Comparison of ENCODE assay signal across 9 cellular contexts in genomic region chr1:201895913-201896807, GRCh38. TPM values are rescaled to one million over a fixed set of nuclear protein-coding genes. Genes with fewer than 3 reads are reported as not detected.
DNase-seq lines count a peak whose midpoint lies in the region; ATAC-seq and TF ChIP-seq lines count a peak whose summit lies in the region.
"Had no signal": no experiment of that assay in that cellular context is flagged by ENCODE, and none has a peak within 500 bp of the region (broad histone marks: within the 10 kb centered on the region; RNA-seq: fewer than 3 reads in every experiment).

No MANE protein-coding gene starts in this region.

- H4K20me1 ChIP-seq in HCT116 (ENCODE audit: insufficient read depth) (no peaks in the 10 kb centered on the region), SU-DHL-6 (ENCODE audit: low read depth, low read length) (no peaks in the 10 kb centered on the region)

- H3F3A ChIP-seq in SU-DHL-6 (ENCODE audit: insufficient read depth) = no peaks in the 10 kb centered on the region

- H3K27ac ChIP-seq in HCT116 (ENCODE audit: low read depth, low read length) (no peak overlapping the region), SU-DHL-6 (ENCODE audit: low read depth, low read length) (no peak overlapping the region)

- TF ChIP-seq CTCF in HCT116 (IDR thresholded peaks at IDR 0.05 in 2 of 3, conservative IDR thresholded peaks at IDR 0.05 in 1 of 3; ENCODE audit: borderline replicate concordance in 1 of 3, insufficient read depth in 1 of 3, low read depth in 2 of 3, low read length in 2 of 3) = peak; percentile 93 to 99 (median 94)
- peak; percentile 96 for TF ChIP-seq CTCF in SU-DHL-6 (IDR thresholded peaks at IDR 0.05; ENCODE audit: insufficient read depth, low read length, poor library complexity, severe bottlenecking)
- TF ChIP-seq CTCF in type B pancreatic cell (conservative IDR thresholded peaks at IDR 0.05) = peak; percentile 99

- H3K9me3 ChIP-seq in HCT116 (ENCODE audit: control insufficient read depth in 1 of 2, insufficient read depth in 1 of 2, low read depth in 1 of 2, low read length in 2 of 2) (no peaks in the 10 kb centered on the region), SU-DHL-6 (ENCODE audit: insufficient read depth, low read length) (no peaks in the 10 kb centered on the region)

- H3K9ac ChIP-seq in HCT116 (ENCODE audit: low read length) (no peak overlapping the region), SU-DHL-6 (ENCODE audit: low read length) (no peak overlapping the region)

- H3K4me1 ChIP-seq in HCT116 (ENCODE audit: control insufficient read depth in 1 of 2, insufficient read depth in 2 of 2, low read length in 2 of 2) = peaks cover 4 to 18% of the 10 kb centered on the region in 2 experiments; a peak in 3 of 4 replicates

- no peak for TF ChIP-seq POLR2A in HCT116 (IDR thresholded peaks at IDR 0.05; ENCODE audit: borderline replicate concordance, extremely low read depth, insufficient read depth, insufficient read length)

- H3K27ac Mint-ChIP-seq in activated naive CD4-positive, alpha-beta T cell treated with anti-CD3 and anti-CD28 coated beads, Interleukin-2, amount 50 U/mL, for 72 hours = peak overlapping the region in 1 of 2 donors; percentile 23
- peak overlapping the region; percentile 64 for H3K27ac Mint-ChIP-seq in type B pancreatic cell

- H3K4me1 Mint-ChIP-seq in type B pancreatic cell (ENCODE audit: unreplicated experiment) = peaks cover 12% of the 10 kb centered on the region

- H3K4me2 ChIP-seq in HCT116 (ENCODE audit: low read length) (peak overlapping the region; percentile 43), SU-DHL-6 (ENCODE audit: low read depth, low read length, poor library complexity, severe bottlenecking) (peak overlapping the region; percentile 38)

- no peaks in the 10 kb centered on the region for H3K36me3 ChIP-seq in HCT116 (ENCODE audit: control insufficient read depth in 1 of 2, insufficient read depth in 2 of 2, low read length in 2 of 2)
- H3K36me3 ChIP-seq in SU-DHL-6 (ENCODE audit: low read length) = no peaks in the 10 kb centered on the region

- H3K4me3 Mint-ChIP-seq in type B pancreatic cell = peak overlapping the region; percentile 2

- no peaks in the 10 kb centered on the region for H3K36me3 Mint-ChIP-seq in activated naive CD4-positive, alpha-beta T cell treated with anti-CD3 and anti-CD28 coated beads, Interleukin-2, amount 50 U/mL, for 72 hours
- peaks cover 3% of the 10 kb centered on the region for H3K36me3 Mint-ChIP-seq in type B pancreatic cell

- CTCF ChIA-PET in HCT116 (lab: Charles Lee) = interaction anchor here (0.6 to 6.8 kb wide), 32 partner anchors 9 to 294 kb away, joined by 3 to 99 read pairs (median 4); partner anchors contain the start of genes ELF3, GPR37L1, LMOD1 and RNPEP

- RAD21 ChIA-PET in HCT116 (lab: Charles Lee; ENCODE audit: low non-redundant PET in 1 of 2, low total read pairs in 2 of 2, uncharacterized antibody in 2 of 2, unreplicated experiment in 2 of 2) = interaction anchor here (0.6 to 1.7 kb wide), 8 partner anchors 12 to 114 kb away, joined by 3 to 22 read pairs (median 4); partner anchors contain the start of genes ELF3 (in 1 of the 2) and IPO9 (in 1 of the 2)

- POLR2A ChIA-PET in HCT116 (lab: Charles Lee) = interaction anchor here (0.6 to 1.6 kb wide), 10 partner anchors 10 to 222 kb away, joined by 3 to 9 read pairs (median 3); partner anchors contain the start of genes ELF3 and TIMM17A

- H2AFZ ChIP-seq in HCT116 (ENCODE audit: low read depth, low read length, poor library complexity, severe bottlenecking) (no peak overlapping the region), SU-DHL-6 (ENCODE audit: low read depth, low read length, severe bottlenecking) (peak overlapping the region; percentile 58)

- no peaks in the 10 kb centered on the region for H3K9me3 Mint-ChIP-seq in activated naive CD4-positive, alpha-beta T cell treated with anti-CD3 and anti-CD28 coated beads, Interleukin-2, amount 50 U/mL, for 72 hours
- H3K9me3 Mint-ChIP-seq in type B pancreatic cell = no peaks in the 10 kb centered on the region

- H3K27me3 ChIP-seq in HCT116 (ENCODE audit: insufficient read depth, low read length) (no peaks in the 10 kb centered on the region), SU-DHL-6 (ENCODE audit: low read length) (no peaks in the 10 kb centered on the region)

- ATAC-seq in HCT116 (peak; percentile 94), Right ventricle myocardium superior (ENCODE audit: poor library complexity) (peak; percentile 91)
- ATAC-seq in activated naive CD4-positive, alpha-beta T cell treated with anti-CD3 and anti-CD28 coated beads, Interleukin-2, amount 50 U/mL, for 72 hours = peak; percentile 91 to 98

- H3K27me3 Mint-ChIP-seq in type B pancreatic cell = no peaks in the 10 kb centered on the region

- H3K4me3 ChIP-seq in HCT116 (replicated peaks in 1 of 2; ENCODE audit: low read depth in 1 of 2, low read length in 2 of 2) (no peak overlapping the region), SU-DHL-6 (ENCODE audit: insufficient read depth, low read length, poor library complexity, severe bottlenecking) (no peak overlapping the region)

- no TSS peak for BruUV-seq in HCT116 (replicated peaks; lab: Mats Ljungman, UMichigan)

- intact Hi-C loops in HCT116 (cut with micrococcal nuclease) (loop anchor here (1.0 to 5.0 kb wide), 3 partner anchors 61 to 223 kb away; partner anchors contain the start of gene TIMM17A), Right ventricle myocardium superior (cut with DNase I) (loop anchor here (5.0 kb wide), 2 partner anchors 51 to 76 kb away; partner anchors contain the start of gene LMOD1), posterior cingulate gyrus (cut with DNase I) (loop anchor here (5.0 kb wide), 3 partner anchors 61 to 236 kb away; partner anchors contain the start of gene TIMM17A)

- DNase-seq in EH (ENCODE audit: low read depth) (peak; percentile 93), HCT116 (ENCODE audit: low read depth, low spot score) (peak; percentile 78), NCI-H128 (lab: John Stamatoyannopoulos, UW; ENCODE audit: unreplicated experiment) (peak; percentile 80), Right ventricle myocardium superior (peak; percentile 94), posterior cingulate gyrus (peak; percentile 72 to 98 (median 87)), type B pancreatic cell (ENCODE audit: extremely low spot score, unreplicated experiment) (peak; percentile 92)
- peak; percentile 88 to 90 for DNase-seq in activated naive CD4-positive, alpha-beta T cell treated with anti-CD3 and anti-CD28 coated beads, Interleukin-2, amount 50 U/mL, for 72 hours (ENCODE audit: low spot score in 2 of 2)

- no peaks in the 10 kb centered on the region for H3K79me2 ChIP-seq in HCT116 (ENCODE audit: insufficient read depth, low read length)
- H3K79me2 ChIP-seq in SU-DHL-6 (ENCODE audit: insufficient read depth, low read length) = no peaks in the 10 kb centered on the region

- peak; percentile 96 for TF ChIP-seq RAD21 in HCT116 (IDR thresholded peaks at IDR 0.05; ENCODE audit: low read depth)

- no peaks in the 10 kb centered on the region for H3K9me2 ChIP-seq in HCT116 (ENCODE audit: insufficient read depth)
- H3K9me2 ChIP-seq in SU-DHL-6 (replicated peaks; ENCODE audit: insufficient read depth, low read length) = no peaks in the 10 kb centered on the region

TF ChIP-seq in HCT116, 20 proteins besides CTCF, POLR2A, EP300 and RAD21:
- peak; percentile 48 for TF ChIP-seq YY1 (IDR thresholded peaks at IDR 0.05; ENCODE audit: extremely low read depth, insufficient replicate concordance, low read depth, low read length)
- no peak; the same call in 1 of the 2 replicates for TF ChIP-seq CEBPB (IDR thresholded peaks at IDR 0.05; ENCODE audit: low read depth)
- TF ChIP-seq SRF (IDR thresholded peaks at IDR 0.05; ENCODE audit: low read depth) = no peak
- peak; percentile 42 for TF ChIP-seq POLR2AphosphoS5 (IDR thresholded peaks at IDR 0.05; ENCODE audit: low read depth, low read length)

RNA-seq across cellular contexts. Expression of gene SHISA4, which starts 7.5 kb away (rescaled TPM):
- 15.2 TPM for total RNA-seq in HCT116 (2021; ENCODE audit: unreplicated experiment)
- polyA plus RNA-seq in HCT116 (2012) = 23.0 and 23.2 TPM in 2 replicates
- under 1 TPM; 0.27 to 0.34 TPM for total RNA-seq in activated naive CD4-positive, alpha-beta T cell treated with anti-CD3 and anti-CD28 coated beads, Interleukin-2, amount 50 U/mL, for 72 hours
- total RNA-seq in Right ventricle myocardium superior = 162 TPM
- total RNA-seq in type B pancreatic cell (ENCODE audit: low replicate concordance) = 1.4 and 5.0 TPM in 2 replicates

RNA-seq across cellular contexts. Expression of gene LMOD1, which starts 50.2 kb away (rescaled TPM):
- total RNA-seq in HCT116 (2021; ENCODE audit: unreplicated experiment) (0.12 TPM), Right ventricle myocardium superior (9.6 TPM), type B pancreatic cell (ENCODE audit: low replicate concordance) (0.52 and 3.7 TPM in 2 replicates)
- polyA plus RNA-seq in HCT116 (2012) = 0.87 and 1.7 TPM in 2 replicates
- not detected for total RNA-seq in activated naive CD4-positive, alpha-beta T cell treated with anti-CD3 and anti-CD28 coated beads, Interleukin-2, amount 50 U/mL, for 72 hours
- total RNA-seq: mononuclear cell had no signal

RNA-seq across cellular contexts. Expression of gene TIMM17A, which starts 59.1 kb away (rescaled TPM):
- 100 TPM for total RNA-seq in HCT116 (2021; ENCODE audit: unreplicated experiment)
- polyA plus RNA-seq in HCT116 (2012) = 42.7 and 44.5 TPM in 2 replicates
- total RNA-seq in activated naive CD4-positive, alpha-beta T cell treated with anti-CD3 and anti-CD28 coated beads, Interleukin-2, amount 50 U/mL, for 72 hours = 10 to 100 TPM; 64.3 to 89.0 TPM
- 76.5 TPM for total RNA-seq in Right ventricle myocardium superior
- 50.2 and 53.0 TPM in 2 replicates for total RNA-seq in type B pancreatic cell (ENCODE audit: low replicate concordance)

Comparison
In these comparisons a context has a peak if more than half of its experiments do, and no peak if none do; other contexts are left out.
1. RNA of gene SHISA4, which starts 7.5 kb away (total RNA-seq): 162 TPM in Right ventricle myocardium superior (single experiment); 15.2 TPM in HCT116 (single experiment), 1.4 to 5.0 TPM in type B pancreatic cell and 0.27 to 0.34 TPM in activated naive CD4-positive, alpha-beta T cell treated with anti-CD3 and anti-CD28 coated beads, Interleukin-2, amount 50 U/mL, for 72 hours; every median in the first group is over 10 times any median in the second.
2. Peak in every context shown above with its lines, with median percentiles within 50 percentile points of each other: DNase-seq, ATAC-seq and CTCF ChIP-seq.